31 cellular contexts compared by ENCODE assay signal in the genomic region with DNA sequence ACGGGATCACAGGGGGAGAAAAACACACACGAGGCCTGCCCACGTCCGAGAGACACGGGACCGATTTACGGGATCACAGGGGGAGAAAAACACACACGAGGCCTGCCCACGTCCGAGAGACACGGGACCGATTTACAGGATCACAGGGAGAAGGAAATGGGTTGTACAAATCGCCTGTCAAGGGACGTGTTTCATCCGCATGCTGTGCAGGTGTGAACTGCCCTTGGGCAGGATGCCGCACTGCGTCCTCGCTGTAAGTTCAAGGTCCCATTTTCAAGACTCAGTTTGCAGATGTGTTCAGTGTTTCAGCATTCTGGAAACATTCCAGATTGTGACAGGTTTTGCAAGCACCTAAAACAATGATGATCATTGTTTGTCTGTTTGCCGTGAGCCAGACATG. TPM values are rescaled to one million over a fixed set of nuclear protein-coding genes. Genes with fewer than 3 reads are reported as not detected.
"Had no signal": no experiment of that assay in that cellular context is flagged by ENCODE, and none has a peak within 500 bp of the region (broad histone marks: within the 10 kb centered on the region; RNA-seq: fewer than 3 reads in every experiment).

No MANE protein-coding gene starts in this region.

- H3K27ac Mint-ChIP-seq: activated CD4-positive, alpha-beta T cell treated with anti-CD3 and anti-CD28 coated beads for 36 hours; activated naive CD4-positive, alpha-beta T cell treated with anti-CD3 and anti-CD28 coated beads, Interleukin-2, amount 50 U/mL, for 72 hours; activated T-cell treated with anti-CD3 and anti-CD28 coated beads, Interleukin-2, amount 50 U/mL, for 72 hours; naive B cell; nephron progenitor cell; progenitor cell of endocrine pancreas; T-helper 2 cell treated with Interferon-gamma antibody and Interleukin-4, amounts not matched to agents 5 μg/mL and 100 μg/mL, for 36 hours had no signal

- H3K4me2 ChIP-seq: hepatocyte had no signal

- H3K79me2 ChIP-seq: hepatocyte had no signal

- H3K36me3 ChIP-seq: gastroesophageal sphincter, neutrophil, right lobe of liver, transverse colon, vagina had no signal

- ATAC-seq: activated CD4-positive, alpha-beta T cell treated with anti-CD3 and anti-CD28 coated beads for 36 hours; activated naive CD4-positive, alpha-beta T cell treated with anti-CD3 and anti-CD28 coated beads, Interleukin-2, amount 50 U/mL, for 72 hours; activated T-cell treated with anti-CD3 and anti-CD28 coated beads, Interleukin-2, amount 50 U/mL, for 72 hours; body of pancreas; gastroesophageal sphincter; left cardiac atrium; left ventricle myocardium superior; right lobe of liver; stimulated activated naive CD8-positive, alpha-beta T cell treated with anti-CD3 and anti-CD28 coated beads, Interleukin-15, Interleukin-2, amounts not matched to agents 100 U/mL and 50 U/mL, for 24 hours had no signal

- H3K9me3 ChIP-seq: body of pancreas, gastroesophageal sphincter, neutrophil, right lobe of liver, testis, transverse colon, vagina had no signal

- H3K27ac ChIP-seq: body of pancreas, gastroesophageal sphincter, hepatocyte, right lobe of liver, testis, transverse colon, vagina had no signal

- H3K4me3 Mint-ChIP-seq: activated CD4-positive, alpha-beta T cell treated with anti-CD3 and anti-CD28 coated beads for 36 hours; activated T-cell treated with anti-CD3 and anti-CD28 coated beads, Interleukin-2, amount 50 U/mL, for 72 hours; nephron progenitor cell; T-helper 2 cell treated with Interferon-gamma antibody and Interleukin-4, amounts not matched to agents 5 μg/mL and 100 μg/mL, for 36 hours had no signal

- H2AFZ ChIP-seq: hepatocyte had no signal

- H3K4me3 ChIP-seq: body of pancreas, gastroesophageal sphincter, hepatocyte, right lobe of liver, testis, transverse colon, vagina had no signal

- H3K9me3 Mint-ChIP-seq: activated naive CD4-positive, alpha-beta T cell treated with anti-CD3 and anti-CD28 coated beads, Interleukin-2, amount 50 U/mL, for 72 hours; activated T-cell treated with anti-CD3 and anti-CD28 coated beads, Interleukin-2, amount 50 U/mL, for 72 hours; nephron progenitor cell; T-helper 2 cell treated with Interferon-gamma antibody and Interleukin-4, amounts not matched to agents 5 μg/mL and 100 μg/mL, for 36 hours had no signal

- DNase-seq: activated CD4-positive, alpha-beta T cell treated with anti-CD3 and anti-CD28 coated beads for 36 hours; activated CD4-positive, CD25-positive, alpha-beta regulatory T cell; activated naive CD4-positive, alpha-beta T cell; activated T-cell treated with anti-CD3 and anti-CD28 coated beads for 4 hours; activated T-cell treated with anti-CD3 and anti-CD28 coated beads, Interleukin-2, amount 50 U/mL, for 72 hours; anterior cingulate cortex; central memory CD4-positive, alpha-beta T cell; effector CD8-positive, alpha-beta T cell; erythroblast; islet precursor cell; left cardiac atrium; left ventricle myocardium superior; naive B cell; nephron progenitor cell; stimulated activated CD4-positive, alpha-beta T cell treated with anti-CD3 and anti-CD28 coated beads, Interleukin-12 subunit alpha, Interleukin-12 subunit beta, amount 100 ng/mL, for 4 hours; stimulated activated CD4-positive, alpha-beta T cell treated with anti-CD3 and anti-CD28 coated beads, Interleukin-4, amount 100 ng/mL, for 1 hour; stimulated activated naive CD8-positive, alpha-beta T cell treated with anti-CD3 and anti-CD28 coated beads, Interleukin-15, Interleukin-2, amounts not matched to agents 100 U/mL and 50 U/mL, for 24 hours; T-helper 1 cell; testis; transverse colon had no signal

- H3K27me3 ChIP-seq: testis had no signal

RNA-seq across cellular contexts. Expression of gene KCNG2, which starts 2.3 kb away (rescaled TPM):
- total RNA-seq: activated CD4-positive, alpha-beta T cell treated with anti-CD3 and anti-CD28 coated beads for 36 hours; activated naive CD4-positive, alpha-beta T cell treated with anti-CD3 and anti-CD28 coated beads, Interleukin-2, amount 50 U/mL, for 72 hours; activated T-cell treated with anti-CD3 and anti-CD28 coated beads, Interleukin-2, amount 50 U/mL, for 72 hours; body of pancreas; hepatocyte; left ventricle myocardium superior; mucosa of gallbladder; osteocyte; progenitor cell of endocrine pancreas; right lobe of liver; vagina had no signal
- polyA plus RNA-seq: hepatocyte had no signal
